1 cellular context compared by ENCODE assay signal in the genomic region with DNA sequence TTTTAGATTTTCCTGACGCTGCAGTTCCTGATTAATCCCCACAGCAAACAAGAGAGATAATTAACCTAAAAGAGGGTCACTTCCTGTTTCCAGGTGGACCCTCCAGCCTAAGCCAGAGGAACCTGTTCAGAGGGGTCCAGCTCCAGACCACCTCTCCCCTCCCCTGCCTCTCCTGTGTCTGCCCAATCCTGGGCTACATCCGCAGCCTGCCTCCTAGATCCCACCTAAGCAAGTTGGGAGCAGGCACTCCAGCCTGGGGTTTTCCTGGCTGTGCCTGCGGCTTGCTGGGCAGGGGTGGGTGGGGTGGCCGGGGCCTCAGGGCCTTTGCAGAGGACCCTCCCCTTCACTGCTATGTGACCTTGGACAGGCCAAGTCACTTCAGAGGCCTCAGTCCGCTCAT.
TF ChIP-seq lines count a peak whose summit lies in the region.

No MANE protein-coding gene starts in this region.

TF ChIP-seq in H1, 55 proteins besides CTCF, POLR2A, EP300 and RAD21:
- TF ChIP-seq SIX5 (IDR thresholded peaks at IDR 0.05; ENCODE audit: low read depth, low read length): no peak
- TF ChIP-seq, protein P1, sequence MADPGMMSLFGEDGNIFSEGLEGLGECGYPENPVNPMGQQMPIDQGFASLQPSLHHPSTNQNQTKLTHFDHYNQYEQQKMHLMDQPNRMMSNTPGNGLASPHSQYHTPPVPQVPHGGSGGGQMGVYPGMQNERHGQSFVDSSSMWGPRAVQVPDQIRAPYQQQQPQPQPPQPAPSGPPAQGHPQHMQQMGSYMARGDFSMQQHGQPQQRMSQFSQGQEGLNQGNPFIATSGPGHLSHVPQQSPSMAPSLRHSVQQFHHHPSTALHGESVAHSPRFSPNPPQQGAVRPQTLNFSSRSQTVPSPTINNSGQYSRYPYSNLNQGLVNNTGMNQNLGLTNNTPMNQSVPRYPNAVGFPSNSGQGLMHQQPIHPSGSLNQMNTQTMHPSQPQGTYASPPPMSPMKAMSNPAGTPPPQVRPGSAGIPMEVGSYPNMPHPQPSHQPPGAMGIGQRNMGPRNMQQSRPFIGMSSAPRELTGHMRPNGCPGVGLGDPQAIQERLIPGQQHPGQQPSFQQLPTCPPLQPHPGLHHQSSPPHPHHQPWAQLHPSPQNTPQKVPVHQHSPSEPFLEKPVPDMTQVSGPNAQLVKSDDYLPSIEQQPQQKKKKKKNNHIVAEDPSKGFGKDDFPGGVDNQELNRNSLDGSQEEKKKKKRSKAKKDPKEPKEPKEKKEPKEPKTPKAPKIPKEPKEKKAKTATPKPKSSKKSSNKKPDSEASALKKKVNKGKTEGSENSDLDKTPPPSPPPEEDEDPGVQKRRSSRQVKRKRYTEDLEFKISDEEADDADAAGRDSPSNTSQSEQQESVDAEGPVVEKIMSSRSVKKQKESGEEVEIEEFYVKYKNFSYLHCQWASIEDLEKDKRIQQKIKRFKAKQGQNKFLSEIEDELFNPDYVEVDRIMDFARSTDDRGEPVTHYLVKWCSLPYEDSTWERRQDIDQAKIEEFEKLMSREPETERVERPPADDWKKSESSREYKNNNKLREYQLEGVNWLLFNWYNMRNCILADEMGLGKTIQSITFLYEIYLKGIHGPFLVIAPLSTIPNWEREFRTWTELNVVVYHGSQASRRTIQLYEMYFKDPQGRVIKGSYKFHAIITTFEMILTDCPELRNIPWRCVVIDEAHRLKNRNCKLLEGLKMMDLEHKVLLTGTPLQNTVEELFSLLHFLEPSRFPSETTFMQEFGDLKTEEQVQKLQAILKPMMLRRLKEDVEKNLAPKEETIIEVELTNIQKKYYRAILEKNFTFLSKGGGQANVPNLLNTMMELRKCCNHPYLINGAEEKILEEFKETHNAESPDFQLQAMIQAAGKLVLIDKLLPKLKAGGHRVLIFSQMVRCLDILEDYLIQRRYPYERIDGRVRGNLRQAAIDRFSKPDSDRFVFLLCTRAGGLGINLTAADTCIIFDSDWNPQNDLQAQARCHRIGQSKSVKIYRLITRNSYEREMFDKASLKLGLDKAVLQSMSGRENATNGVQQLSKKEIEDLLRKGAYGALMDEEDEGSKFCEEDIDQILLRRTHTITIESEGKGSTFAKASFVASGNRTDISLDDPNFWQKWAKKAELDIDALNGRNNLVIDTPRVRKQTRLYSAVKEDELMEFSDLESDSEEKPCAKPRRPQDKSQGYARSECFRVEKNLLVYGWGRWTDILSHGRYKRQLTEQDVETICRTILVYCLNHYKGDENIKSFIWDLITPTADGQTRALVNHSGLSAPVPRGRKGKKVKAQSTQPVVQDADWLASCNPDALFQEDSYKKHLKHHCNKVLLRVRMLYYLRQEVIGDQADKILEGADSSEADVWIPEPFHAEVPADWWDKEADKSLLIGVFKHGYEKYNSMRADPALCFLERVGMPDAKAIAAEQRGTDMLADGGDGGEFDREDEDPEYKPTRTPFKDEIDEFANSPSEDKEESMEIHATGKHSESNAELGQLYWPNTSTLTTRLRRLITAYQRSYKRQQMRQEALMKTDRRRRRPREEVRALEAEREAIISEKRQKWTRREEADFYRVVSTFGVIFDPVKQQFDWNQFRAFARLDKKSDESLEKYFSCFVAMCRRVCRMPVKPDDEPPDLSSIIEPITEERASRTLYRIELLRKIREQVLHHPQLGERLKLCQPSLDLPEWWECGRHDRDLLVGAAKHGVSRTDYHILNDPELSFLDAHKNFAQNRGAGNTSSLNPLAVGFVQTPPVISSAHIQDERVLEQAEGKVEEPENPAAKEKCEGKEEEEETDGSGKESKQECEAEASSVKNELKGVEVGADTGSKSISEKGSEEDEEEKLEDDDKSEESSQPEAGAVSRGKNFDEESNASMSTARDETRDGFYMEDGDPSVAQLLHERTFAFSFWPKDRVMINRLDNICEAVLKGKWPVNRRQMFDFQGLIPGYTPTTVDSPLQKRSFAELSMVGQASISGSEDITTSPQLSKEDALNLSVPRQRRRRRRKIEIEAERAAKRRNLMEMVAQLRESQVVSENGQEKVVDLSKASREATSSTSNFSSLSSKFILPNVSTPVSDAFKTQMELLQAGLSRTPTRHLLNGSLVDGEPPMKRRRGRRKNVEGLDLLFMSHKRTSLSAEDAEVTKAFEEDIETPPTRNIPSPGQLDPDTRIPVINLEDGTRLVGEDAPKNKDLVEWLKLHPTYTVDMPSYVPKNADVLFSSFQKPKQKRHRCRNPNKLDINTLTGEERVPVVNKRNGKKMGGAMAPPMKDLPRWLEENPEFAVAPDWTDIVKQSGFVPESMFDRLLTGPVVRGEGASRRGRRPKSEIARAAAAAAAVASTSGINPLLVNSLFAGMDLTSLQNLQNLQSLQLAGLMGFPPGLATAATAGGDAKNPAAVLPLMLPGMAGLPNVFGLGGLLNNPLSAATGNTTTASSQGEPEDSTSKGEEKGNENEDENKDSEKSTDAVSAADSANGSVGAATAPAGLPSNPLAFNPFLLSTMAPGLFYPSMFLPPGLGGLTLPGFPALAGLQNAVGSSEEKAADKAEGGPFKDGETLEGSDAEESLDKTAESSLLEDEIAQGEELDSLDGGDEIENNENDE (IDR thresholded peaks at IDR 0.05; ENCODE audit: insufficient replicate concordance, low read length): no peak
- no peak for TF ChIP-seq POU5F1 (IDR thresholded peaks at IDR 0.05; ENCODE audit: low read depth, low read length)
- no peak for TF ChIP-seq GTF2F1 (IDR thresholded peaks at IDR 0.05; ENCODE audit: borderline replicate concordance, low read depth, low read length)
- TF ChIP-seq SAP30 (IDR thresholded peaks at IDR 0.05; ENCODE audit: insufficient read depth, insufficient replicate concordance, low read length): no peak
- no peak for TF ChIP-seq SIRT6 (IDR thresholded peaks at IDR 0.05; ENCODE audit: low read length)
- TF ChIP-seq KDM5A (IDR thresholded peaks at IDR 0.05; ENCODE audit: low read length): no peak
- no peak for TF ChIP-seq RXRA (IDR thresholded peaks at IDR 0.05; ENCODE audit: insufficient read depth, low read depth, low read length)
- no peak for TF ChIP-seq TCF12 (IDR thresholded peaks at IDR 0.05; ENCODE audit: low read depth, low read length)
- TF ChIP-seq ATF2 (IDR thresholded peaks at IDR 0.05; ENCODE audit: low read length): no peak
- TF ChIP-seq RFX5 (IDR thresholded peaks at IDR 0.05; ENCODE audit: borderline replicate concordance, low read depth, low read length): no peak
- TF ChIP-seq, protein P2, sequence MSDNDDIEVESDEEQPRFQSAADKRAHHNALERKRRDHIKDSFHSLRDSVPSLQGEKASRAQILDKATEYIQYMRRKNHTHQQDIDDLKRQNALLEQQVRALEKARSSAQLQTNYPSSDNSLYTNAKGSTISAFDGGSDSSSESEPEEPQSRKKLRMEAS (IDR thresholded peaks at IDR 0.05): no peak
- no peak for TF ChIP-seq CEBPB (IDR thresholded peaks at IDR 0.05; ENCODE audit: low read depth, low read length)
- TF ChIP-seq CHD1 (IDR thresholded peaks at IDR 0.05; ENCODE audit: low read depth, low read length): no peak
- TF ChIP-seq YY1 (IDR thresholded peaks at IDR 0.05; ENCODE audit: low read depth, low read length): no peak
- no peak for TF ChIP-seq EZH2 (IDR thresholded peaks at IDR 0.05; ENCODE audit: low read depth, low read length, severe bottlenecking)
- TF ChIP-seq EGR1 (IDR thresholded peaks at IDR 0.05; ENCODE audit: borderline replicate concordance, low read depth, low read length): no peak
- TF ChIP-seq ZNF274 (IDR thresholded peaks at IDR 0.05; ENCODE audit: borderline replicate concordance, extremely low read depth, low read length): no peak
- no peak for TF ChIP-seq SP2 (IDR thresholded peaks at IDR 0.05; ENCODE audit: low read length)
